Comparison of ENCODE assay signal across 11 cellular contexts in the genomic region with DNA sequence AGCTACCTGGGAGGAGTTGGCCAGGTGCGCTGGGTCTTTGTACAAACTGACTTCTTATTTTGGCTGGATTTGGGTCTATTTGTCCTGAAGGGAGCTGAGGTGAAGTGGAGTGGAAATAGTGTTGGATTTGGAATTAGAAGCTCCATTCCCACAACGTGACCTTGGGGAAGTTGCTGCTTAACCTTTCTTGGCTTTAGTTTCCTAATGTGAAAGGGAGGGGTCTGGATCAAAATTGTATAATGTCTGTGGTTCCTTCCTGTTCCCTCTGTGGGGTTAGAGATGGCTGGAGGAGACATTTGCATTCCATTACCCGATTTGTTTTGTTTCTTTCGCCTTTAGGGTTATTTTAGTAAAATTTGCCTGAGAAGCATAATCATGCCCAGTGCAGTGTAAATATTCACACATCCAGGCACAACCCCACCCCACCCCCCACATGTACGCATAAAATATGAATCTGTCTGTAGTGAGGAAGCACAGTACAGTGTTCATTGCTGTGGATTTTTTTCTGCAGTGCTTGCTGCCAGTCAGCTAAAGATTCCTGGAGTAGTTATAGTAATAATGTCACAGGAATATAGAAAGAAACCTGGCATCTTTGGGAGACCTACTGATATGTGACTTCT. TPM values are rescaled to one million over a fixed set of nuclear protein-coding genes. Genes with fewer than 3 reads are reported as not detected.
DNase-seq lines count a peak whose midpoint lies in the region; ATAC-seq and TF ChIP-seq lines count a peak whose summit lies in the region.
"Had no signal": no experiment of that assay in that cellular context is flagged by ENCODE, and none has a peak within 500 bp of the region (broad histone marks: within the 10 kb centered on the region; RNA-seq: fewer than 3 reads in every experiment).

No MANE protein-coding gene starts in this region.

- H3K36me3 ChIP-seq in BLaER1 treated with 17β-estradiol and CSF1 and Interleukin-3, amounts not matched to agents 10 nM and 100 nM, result peaks cover 27 to 77% (median 62%) of the 10 kb centered on the region in 11 experiments
- peaks cover 8% of the 10 kb centered on the region for H3K36me3 ChIP-seq in GM23248 (ENCODE audit: low read depth)
- H3K36me3 ChIP-seq in adrenal gland (replicated peaks in 1 of 2), result peaks cover 0 to 17% of the 10 kb centered on the region in 2 donors

- WGBS in GM23248 (ENCODE audit: low coverage in 1 of 2, low lambda C conversion rate in 2 of 2, missing lambda C conversion rate in 2 of 2), 2 experiments, result 66 to 85% methylated on average over 5 of the region's 5 CpGs
- 25 to 41% (median 31%) methylated on average over 5 of the region's 5 CpGs for WGBS in adrenal gland, 4 donors

- peaks cover 5% of the 10 kb centered on the region; the same call in 1 of the 2 replicates for H3F3A ChIP-seq in GM23248 (ENCODE audit: insufficient read depth)

- no peak overlapping the region for H3K4me3 ChIP-seq in BLaER1 treated with 17β-estradiol and CSF1 and Interleukin-3, amounts not matched to agents 10 nM and 100 nM
- no peak overlapping the region for H3K4me3 ChIP-seq in GM23248
- peak overlapping the region in 1 of 4 donors; percentile 8 for H3K4me3 ChIP-seq in adrenal gland
- H3K4me3 ChIP-seq: PC-9 had no signal

- peaks cover 15 to 32% (median 28%) of the 10 kb centered on the region in 10 experiments for H3K4me1 ChIP-seq in BLaER1 treated with 17β-estradiol and CSF1 and Interleukin-3, amounts not matched to agents 10 nM and 100 nM
- peaks cover 17% of the 10 kb centered on the region for H3K4me1 ChIP-seq in GM23248 (ENCODE audit: insufficient read depth)
- H3K4me1 ChIP-seq in adrenal gland (replicated peaks in 1 of 2), result peaks cover 52 to 62% of the 10 kb centered on the region in 2 donors

- H3K79me2 ChIP-seq in GM23248 (ENCODE audit: insufficient read depth), result peaks cover 100% of the 10 kb centered on the region

- H3K9me3 ChIP-seq in BLaER1 treated with 17β-estradiol and CSF1 and Interleukin-3, amounts not matched to agents 10 nM and 100 nM (replicated peaks in 1 of 11), result peaks cover 0 to 14% (median 5%) of the 10 kb centered on the region in 11 experiments; a peak in 6 of 22 replicates
- H3K9me3 ChIP-seq in GM23248 (ENCODE audit: low read depth) (no peaks in the 10 kb centered on the region), adrenal gland (replicated peaks in 1 of 3) (no peaks in the 10 kb centered on the region)

- intact Hi-C loops in adrenal gland (cut with DNase I), result no loop called here

- H3K4me1 Mint-ChIP-seq in mesothelial cell of epicardium, result peaks cover 19% of the 10 kb centered on the region

- peaks cover 0 to 91% (median 21%) of the 10 kb centered on the region in 11 experiments; a peak in 13 of 22 replicates for H4K20me1 ChIP-seq in BLaER1 treated with 17β-estradiol and CSF1 and Interleukin-3, amounts not matched to agents 10 nM and 100 nM
- H4K20me1 ChIP-seq in GM23248 (ENCODE audit: insufficient read depth), result no peaks in the 10 kb centered on the region

- peaks cover 7% of the 10 kb centered on the region for H3K36me3 Mint-ChIP-seq in mesothelial cell of epicardium

- TF ChIP-seq CTCF in adrenal gland (IDR thresholded peaks at IDR 0.05), result no peak
- TF ChIP-seq CTCF in mesothelial cell of epicardium (IDR thresholded peaks at IDR 0.05; ENCODE audit: unreplicated experiment), result no peak

- DNase-seq in GM23248, result no peak
- DNase-seq in adrenal gland, result peak in 1 of 7 donors; percentile 25
- no peak for DNase-seq in mesothelial cell of epicardium (ENCODE audit: low spot score in 2 of 2, unreplicated experiment in 2 of 2)
- no peak for DNase-seq in NCI-H2196 treated with DMSO at 0.1 percent for 48 hours (lab: John Stamatoyannopoulos, UW; ENCODE audit: unreplicated experiment)
- no peak for DNase-seq in activated CD8-positive, alpha-beta memory T cell treated with anti-CD3 and anti-CD28 coated beads for 24 hours
- DNase-seq: activated CD8-positive, alpha-beta memory T cell treated with anti-CD3 and anti-CD28 coated beads, Interleukin-2, amount 50 U/mL, for 4 hours; PC-9; stimulated activated naive CD4-positive, alpha-beta T cell treated with Interleukin-2 at 50 U/mL for 16 hours had no signal

- H3K27me3 Mint-ChIP-seq in mesothelial cell of epicardium (ENCODE audit: low read depth), result no peaks in the 10 kb centered on the region

- H3K4me3 Mint-ChIP-seq in mesothelial cell of epicardium, result peak overlapping the region; percentile 11

- H3K9me2 ChIP-seq in GM23248 (ENCODE audit: insufficient read depth), result no peaks in the 10 kb centered on the region

- H3K9me3 Mint-ChIP-seq in mesothelial cell of epicardium, result peaks cover 4% of the 10 kb centered on the region

- peak overlapping the region in 3 of 11 experiments; percentile 18 to 36 (median 22); a peak in 3 of 22 replicates for H3K27ac ChIP-seq in BLaER1 treated with 17β-estradiol and CSF1 and Interleukin-3, amounts not matched to agents 10 nM and 100 nM
- H3K27ac ChIP-seq in GM23248 (no peak overlapping the region), adrenal gland (peak overlapping the region in 4 of 5 donors; percentile 46 to 76 (median 64))
- H3K27ac ChIP-seq: PC-9 had no signal

- no peaks in the 10 kb centered on the region for H3K27me3 ChIP-seq in BLaER1 treated with 17β-estradiol and CSF1 and Interleukin-3, amounts not matched to agents 10 nM and 100 nM
- no peaks in the 10 kb centered on the region for H3K27me3 ChIP-seq in GM23248 (replicated peaks; ENCODE audit: insufficient read depth)
- H3K27me3 ChIP-seq in adrenal gland, result no peaks in the 10 kb centered on the region

- no peak overlapping the region for H2AFZ ChIP-seq in GM23248
- H2AFZ ChIP-seq: PC-9 had no signal

- ATAC-seq in HG03039 (IDR thresholded peaks at IDR 0.05; ENCODE audit: unreplicated experiment) (no peak), GM18517 (IDR thresholded peaks at IDR 0.05; ENCODE audit: unreplicated experiment) (no peak)

- H3K9ac ChIP-seq in BLaER1 treated with 17β-estradiol and CSF1 and Interleukin-3, amounts not matched to agents 10 nM and 100 nM, result no peak overlapping the region
- no peak overlapping the region for H3K9ac ChIP-seq in GM23248

- peak overlapping the region; percentile 14 to 64 (median 40); a peak in 21 of 22 replicates for H3K4me2 ChIP-seq in BLaER1 treated with 17β-estradiol and CSF1 and Interleukin-3, amounts not matched to agents 10 nM and 100 nM
- peak overlapping the region; percentile 8 for H3K4me2 ChIP-seq in GM23248 (ENCODE audit: unreplicated experiment)
- H3K4me2 ChIP-seq: PC-9 had no signal

- peak overlapping the region; percentile 70 for H3K27ac Mint-ChIP-seq in mesothelial cell of epicardium

- TF ChIP-seq POLR2A in adrenal gland (IDR thresholded peaks at IDR 0.05), result no peak

- in situ Hi-C loops in GM23248 (cut with MboI), result no loop called here

RNA-seq across cellular contexts. Expression of gene JADE1, which starts 21.5 kb away (rescaled TPM):
- 35.9 and 37.6 TPM in 2 replicates for total RNA-seq in GM23248 (2014; rRNA removed; shearing (Covaris generic))
- 32.1 and 32.8 TPM in 2 replicates for polyA plus RNA-seq in GM23248 (2016; fragmentation: Nextera tagmentation; extraction: Ambion mirVana)
- total RNA-seq in adrenal gland, result 10 to 100 TPM; 25.9 to 66.7 (median 40.2) TPM
- polyA plus RNA-seq in adrenal gland, result 10 to 100 TPM; 18.4 to 31.1 (median 30.8) TPM
- 18.6 to 21.0 TPM (median 19.8 TPM) in 3 replicates for total RNA-seq in mesothelial cell of epicardium
